Comparison of ENCODE assay signal across 24 cellular contexts in genomic region chr7:55036958-55037357, GRCh38.
"Had no signal": no experiment of that assay in that cellular context is flagged by ENCODE, and none has a peak within 500 bp of the region (broad histone marks: within the 10 kb centered on the region; RNA-seq: fewer than 3 reads in every experiment).

No MANE protein-coding gene starts in this region.

- DNase-seq: IMR-90, Karpas-422, KG1, MG63, NCI-H1092, NCI-H1105 treated with DMSO at 0.1 percent for 48 hours, NCI-H1417 treated with DMSO at 0.1 percent for 48 hours, NCI-H146, NCI-H1694 treated with DMSO at 0.1 percent for 48 hours, NCI-H1930, NCI-H2081, NCI-H2107, NCI-H226, NCI-H446, NCI-H510A, NCI-H524 treated with DMSO at 0.1 percent for 48 hours, NCI-H69, NCI-H774, SHP77 treated with DMSO at 0.1 percent for 48 hours, SJCRH30, T-helper 1 cell had no signal

- H3K4me3 ChIP-seq: MG63, SJCRH30, SK-N-MC had no signal

- H3K4me1 ChIP-seq: SJCRH30 had no signal

- H3K36me3 ChIP-seq: SJCRH30 had no signal

- FAIRE-seq: HepG2 had no signal

- H3K9me3 ChIP-seq: MG63, SJCRH30 had no signal

- H3K27me3 ChIP-seq: MG63 had no signal

- ATAC-seq: HepG2, Right ventricle myocardium inferior had no signal

- H3K27ac ChIP-seq: SJCRH30, SK-N-MC had no signal
